In genomic region chr10:69311309-69311708, GRCh38 we compare ENCODE assay signal across 24 cellular contexts. TPM values are rescaled to one million over a fixed set of nuclear protein-coding genes. Genes with fewer than 3 reads are reported as not detected.
DNase-seq lines count a peak whose midpoint lies in the region; ATAC-seq, FAIRE-seq and TF ChIP-seq lines count a peak whose summit lies in the region.
"Had no signal": no experiment of that assay in that cellular context is flagged by ENCODE, and none has a peak within 500 bp of the region (broad histone marks: within the 10 kb centered on the region; RNA-seq: fewer than 3 reads in every experiment).

No MANE protein-coding gene starts in this region.

- H4K91ac ChIP-seq in H1 (replicated peaks; ENCODE audit: insufficient read length, low read length), result no peak overlapping the region

- no peak overlapping the region for H3K4me2 ChIP-seq in H1 (ENCODE audit: insufficient read depth in 1 of 2, low read depth in 2 of 2, low read length in 2 of 2)

- H3K36me3 ChIP-seq in right atrium auricular region, result no peaks in the 10 kb centered on the region
- no peaks in the 10 kb centered on the region for H3K36me3 ChIP-seq in H1 (ENCODE audit: control insufficient read depth in 2 of 4, insufficient read depth in 4 of 4, low read length in 3 of 4)
- H3K36me3 ChIP-seq in mesodermal cell (ENCODE audit: control insufficient read depth, insufficient read depth, low read length), result no peaks in the 10 kb centered on the region
- H3K36me3 ChIP-seq: MG63 had no signal

- H2BK5ac ChIP-seq in H1 (ENCODE audit: low read depth, low read length), result 0 out of 2 replicates have a peak overlapping the region, but pooled peaks have one; percentile 13

- TF ChIP-seq EP300 in H1 (IDR thresholded peaks at IDR 0.05; ENCODE audit: borderline replicate concordance in 1 of 2, low read depth in 2 of 2, low read length in 2 of 2), result no peak

- 0 out of 2 replicates have a peak overlapping the region, but pooled peaks have one; percentile 29 for H2BK20ac ChIP-seq in H1 (ENCODE audit: low read length)

- DNase-seq in left ventricle myocardium superior (no peak), right atrium auricular region (ENCODE audit: low spot score) (no peak), H1 (ENCODE audit: low read depth in 1 of 2, low spot score in 2 of 2) (no peak), NCI-H446 (lab: John Stamatoyannopoulos, UW) (no peak), SW 1271 (lab: John Stamatoyannopoulos, UW) (no peak), anterior cingulate cortex (lab: John Stamatoyannopoulos, UW) (no peak)
- DNase-seq: CD4-positive, alpha-beta memory T cell; COR-L47; DMS53; HCEC 1CT; KG1; MG63; NCI-H1105 treated with DMSO at 0.1 percent for 48 hours; NCI-H146; NCI-H1930; NCI-H526 treated with DMSO at 0.1 percent for 48 hours; SIG-M5 had no signal

- no peak overlapping the region for H3K23ac ChIP-seq in H1 (ENCODE audit: insufficient read length)

- H2BK12ac ChIP-seq in H1 (ENCODE audit: low read depth, low read length), result no peak overlapping the region

- intact Hi-C loops in left ventricle myocardium superior (cut with micrococcal nuclease), result no loop called here

- no peak overlapping the region for H3K14ac ChIP-seq in H1 (ENCODE audit: insufficient read length)

- no peaks in the 10 kb centered on the region for H3K27me3 ChIP-seq in right atrium auricular region
- no peaks in the 10 kb centered on the region for H3K27me3 ChIP-seq in H1 (replicated peaks in 1 of 4; ENCODE audit: control insufficient read depth in 3 of 4, extremely low read depth in 1 of 4, insufficient read depth in 3 of 4, low read length in 3 of 4)
- H3K27me3 ChIP-seq: MG63 had no signal

- H3K23me2 ChIP-seq in H1 (ENCODE audit: low read depth, low read length), result no peaks in the 10 kb centered on the region; the same call in 1 of the 2 replicates

- H3K9me3 ChIP-seq in right atrium auricular region, result no peaks in the 10 kb centered on the region
- no peaks in the 10 kb centered on the region for H3K9me3 ChIP-seq in H1 (ENCODE audit: insufficient read depth in 2 of 2, low read depth in 1 of 2, low read length in 1 of 2)
- H3K9me3 ChIP-seq in mesodermal cell (ENCODE audit: control insufficient read depth, low read length), result no peaks in the 10 kb centered on the region
- H3K9me3 ChIP-seq: MG63 had no signal

- no peaks in the 10 kb centered on the region for H4K20me1 ChIP-seq in H1 (replicated peaks in 1 of 2; ENCODE audit: control insufficient read depth in 1 of 2, insufficient read depth in 2 of 2, low read length in 2 of 2)

- no peak for TF ChIP-seq RAD21 in H1 (IDR thresholded peaks at IDR 0.05 in 1 of 2, conservative IDR thresholded peaks at IDR 0.05 in 1 of 2; ENCODE audit: low read depth in 2 of 2, low read length in 2 of 2)

- H3K9ac ChIP-seq in H1 (replicated peaks in 1 of 4; ENCODE audit: extremely low read depth in 1 of 4, low read depth in 3 of 4, low read length in 3 of 4), result no peak overlapping the region

- H3K4me1 ChIP-seq in right atrium auricular region, result peaks cover 0 to 10% of the 10 kb centered on the region in 2 donors
- peaks cover 1 to 9% (median 3%) of the 10 kb centered on the region in 4 experiments; a peak in 6 of 7 replicates for H3K4me1 ChIP-seq in H1 (replicated peaks in 1 of 4; ENCODE audit: control insufficient read depth in 3 of 4, insufficient read depth in 4 of 4, low read length in 3 of 4)
- H3K4me1 ChIP-seq in mesodermal cell (ENCODE audit: control insufficient read depth, insufficient read depth, low read length, poor library complexity, severe bottlenecking), result peaks cover 33% of the 10 kb centered on the region

- no peak overlapping the region for H3K27ac ChIP-seq in right atrium auricular region
- no peak overlapping the region for H3K27ac ChIP-seq in H1 (ENCODE audit: low read depth, low read length)
- H3K27ac ChIP-seq in mesodermal cell (ENCODE audit: low read depth, low read length, severe bottlenecking), result peak overlapping the region; percentile 57
- H3K27ac ChIP-seq: RWPE1, SK-N-MC had no signal

- no peak overlapping the region for H2BK120ac ChIP-seq in H1 (replicated peaks; ENCODE audit: low read depth, low read length)

- no peak overlapping the region; the same call in 1 of the 2 replicates for H2BK15ac ChIP-seq in H1 (ENCODE audit: low read length)

- H3K56ac ChIP-seq in H1 (replicated peaks; ENCODE audit: insufficient read length, low read depth, low read length), result no peak overlapping the region

- FAIRE-seq in H1 (lab: Jason Lieb, UNC), result no peak
- FAIRE-seq: GM18507 had no signal

- CTCF ChIA-PET in H1 (lab: Charles Lee; ENCODE audit: partially characterized antibody), result interaction anchor here (1.0 to 2.0 kb wide), 4 partner anchors 12 to 204 kb away, joined by 3 to 7 read pairs (median 4); no protein-coding TSS in a partner anchor

- H3K79me2 ChIP-seq in H1 (ENCODE audit: control insufficient read depth in 1 of 2, insufficient read depth in 2 of 2, low read length in 2 of 2), result no peaks in the 10 kb centered on the region

- no peak overlapping the region for H3K4me3 ChIP-seq in right atrium auricular region
- H3K4me3 ChIP-seq in H1 (ENCODE audit: extremely low read depth in 1 of 4, insufficient read depth in 2 of 4, low read depth in 3 of 4, low read length in 4 of 4), result no peak overlapping the region
- H3K4me3 ChIP-seq in mesodermal cell (ENCODE audit: extremely low read depth, insufficient read depth, low read length, poor library complexity, severe bottlenecking), result no peak overlapping the region
- H3K4me3 ChIP-seq: GM23338, MG63, SK-N-MC had no signal

- ATAC-seq in left ventricle myocardium superior (peak; percentile 45), GM21619 (IDR thresholded peaks at IDR 0.05; ENCODE audit: unreplicated experiment) (no peak)
- ATAC-seq: GM23338, Panc1 had no signal

- TF ChIP-seq CTCF in right atrium auricular region (IDR thresholded peaks at IDR 0.05) (no peak), H1 (IDR thresholded peaks at IDR 0.05; ENCODE audit: control extremely low read depth in 1 of 3, insufficient read depth in 1 of 3, low read depth in 1 of 3, low read length in 3 of 3) (no peak)

- no peak overlapping the region for H3K18ac ChIP-seq in H1 (ENCODE audit: extremely low read depth, low read length)

- POLR2A ChIA-PET in H1 (lab: Charles Lee; ENCODE audit: partially characterized antibody), result no interaction called here

- no peak overlapping the region for H4K5ac ChIP-seq in H1 (ENCODE audit: insufficient read length, low read depth, low read length)

- no peak overlapping the region for H3K4ac ChIP-seq in H1 (replicated peaks; ENCODE audit: insufficient read length, low read depth, low read length)

- H4K8ac ChIP-seq in H1 (ENCODE audit: extremely low read depth, insufficient read depth, low read length), result no peak overlapping the region

- no peak for TF ChIP-seq POLR2A in H1 (IDR thresholded peaks at IDR 0.05; ENCODE audit: control extremely low read depth in 1 of 2, low read depth in 2 of 2, low read length in 2 of 2)

- no peaks in the 10 kb centered on the region for H3K79me1 ChIP-seq in H1 (ENCODE audit: low read depth, low read length)

- H2AK5ac ChIP-seq in H1 (ENCODE audit: low read depth, low read length), result no peak overlapping the region

- no peak overlapping the region for H2AFZ ChIP-seq in H1 (ENCODE audit: low read length)

- WGBS in H1 (ENCODE audit: extremely low coverage in 1 of 2, insufficient coverage in 1 of 2, insufficient read length in 1 of 2, insufficient replicate concordance in 2 of 2, low coverage in 1 of 2, low lambda C conversion rate in 2 of 2, missing lambda C conversion rate in 1 of 2), 2 experiments, result 87% methylated on average over 4 of the region's 4 CpGs; no CpG with 5 or more reads in 1 of the 2 experiments
- WGBS in mesodermal cell (ENCODE audit: insufficient coverage in 2 of 2), 2 experiments, result 57 to 61% methylated on average over 4 of the region's 4 CpGs

TF ChIP-seq in H1, 55 proteins besides CTCF, POLR2A, EP300 and RAD21 (continues in another document):
- TF ChIP-seq KDM4A (IDR thresholded peaks at IDR 0.05; ENCODE audit: low read depth, low read length, severe bottlenecking) (no peak), CBX5 (IDR thresholded peaks at IDR 0.05; ENCODE audit: low read depth, low read length) (no peak), SP1 (IDR thresholded peaks at IDR 0.05; ENCODE audit: low read depth, low read length) (no peak), RFX5 (IDR thresholded peaks at IDR 0.05; ENCODE audit: borderline replicate concordance, low read depth, low read length) (no peak), EGR1 (IDR thresholded peaks at IDR 0.05; ENCODE audit: borderline replicate concordance, low read depth, low read length) (no peak), SP4 (IDR thresholded peaks at IDR 0.05; ENCODE audit: low read length) (no peak), PHF8 (conservative IDR thresholded peaks at IDR 0.05; ENCODE audit: low read depth, low read length) (no peak), BACH1 (IDR thresholded peaks at IDR 0.05; ENCODE audit: low read length) (no peak), SUZ12 (IDR thresholded peaks at IDR 0.05; ENCODE audit: low read length) (no peak), CHD2 (IDR thresholded peaks at IDR 0.05; ENCODE audit: low read length) (no peak), CEBPB (IDR thresholded peaks at IDR 0.05; ENCODE audit: low read depth, low read length) (no peak), EZH2 (IDR thresholded peaks at IDR 0.05; ENCODE audit: low read depth, low read length, severe bottlenecking) (no peak)
- TF ChIP-seq, protein P1, sequence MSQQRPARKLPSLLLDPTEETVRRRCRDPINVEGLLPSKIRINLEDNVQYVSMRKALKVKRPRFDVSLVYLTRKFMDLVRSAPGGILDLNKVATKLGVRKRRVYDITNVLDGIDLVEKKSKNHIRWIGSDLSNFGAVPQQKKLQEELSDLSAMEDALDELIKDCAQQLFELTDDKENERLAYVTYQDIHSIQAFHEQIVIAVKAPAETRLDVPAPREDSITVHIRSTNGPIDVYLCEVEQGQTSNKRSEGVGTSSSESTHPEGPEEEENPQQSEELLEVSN (IDR thresholded peaks at IDR 0.05), result no peak

RNA-seq across cellular contexts. Expression of gene HK1, which starts 33.0 kb away (rescaled TPM):
- total RNA-seq in left ventricle myocardium superior (210 TPM), right atrium auricular region (100 to 1,000 TPM; 186 to 228 TPM)
- total RNA-seq in H1 (2021; fragmentation: NEBNext Ultra II Directional; extraction: Animal tissue kit (Norgen Biotek cat#: 25700)), result 237 and 247 TPM in 2 replicates
- 55.8 and 91.2 TPM in 2 replicates for polyA plus RNA-seq in H1 (2011; rRNA removed)
- polyA plus RNA-seq in H1 (2011; cell fraction: cytosol; rRNA removed), result 99.9 TPM
- polyA plus RNA-seq in H1 (2011; cell fraction: nucleus; rRNA removed), result 110 TPM
- polyA plus RNA-seq in H1 (2012, experiment 1 of 2), result 178 to 213 TPM (median 203 TPM) in 4 replicates
- 65.2 TPM for polyA plus RNA-seq in H1 (2012, experiment 2 of 2)
- polyA plus RNA-seq in H1 (2013, experiment 1 of 2), result 115 TPM
- 110 TPM for polyA plus RNA-seq in H1 (2013, experiment 2 of 2)
- polyA minus RNA-seq in H1 (2011; rRNA and poly(A)+ RNA removed), result 135 and 144 TPM in 2 replicates
- polyA minus RNA-seq in H1 (2011; cell fraction: cytosol; rRNA and poly(A)+ RNA removed), result 76.1 TPM
- polyA minus RNA-seq in H1 (2011; cell fraction: nucleus; rRNA and poly(A)+ RNA removed), result 44.9 TPM
- 124 TPM for polyA plus RNA-seq in mesodermal cell (2013, experiment 1 of 2)
- polyA plus RNA-seq in mesodermal cell (2013, experiment 2 of 2), result 105 TPM
